Comparison of ENCODE assay signal across 23 cellular contexts in the genomic region with DNA sequence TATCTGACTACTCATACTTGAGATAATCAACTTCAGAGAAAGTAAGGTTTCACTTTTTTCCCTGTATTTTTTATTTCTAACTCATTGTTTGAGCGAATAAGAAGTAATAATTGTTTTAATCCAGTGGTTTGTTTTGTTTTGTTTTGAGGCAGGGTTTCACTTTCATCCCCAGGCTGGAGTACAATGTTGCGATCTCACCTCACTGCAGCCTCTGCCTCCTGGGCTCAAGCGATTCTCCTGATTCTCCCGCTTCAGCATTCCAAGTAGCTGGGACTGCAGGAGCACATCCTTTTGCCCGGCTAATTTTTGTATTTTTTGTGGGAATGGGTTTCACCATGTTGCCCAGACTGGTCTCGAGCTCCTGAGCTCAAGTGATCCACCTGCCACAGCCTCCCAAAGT. TPM values are rescaled to one million over a fixed set of nuclear protein-coding genes. Genes with fewer than 3 reads are reported as not detected.
DNase-seq lines count a peak whose midpoint lies in the region; ATAC-seq, FAIRE-seq and TF ChIP-seq lines count a peak whose summit lies in the region.
"Had no signal": no experiment of that assay in that cellular context is flagged by ENCODE, and none has a peak within 500 bp of the region (broad histone marks: within the 10 kb centered on the region; RNA-seq: fewer than 3 reads in every experiment).

No MANE protein-coding gene starts in this region.

- DNase-seq in activated T-cell treated with anti-CD3 and anti-CD28 coated beads, Interleukin-2, amount 50 U/mL, for 24 hours = no peak
- no peak for DNase-seq in activated T-cell treated with anti-CD3 and anti-CD28 coated beads, Interleukin-2, amount 50 U/mL, for 48 hours
- no peak for DNase-seq in GM12891 (ENCODE audit: insufficient read length, low spot score)
- DNase-seq in activated CD4-positive, alpha-beta memory T cell treated with anti-CD3 and anti-CD28 coated beads for 36 hours = no peak
- DNase-seq in naive thymus-derived CD8-positive, alpha-beta T cell = no peak
- no peak for DNase-seq in DMS153 treated with DMSO at 0.1 percent for 48 hours (lab: John Stamatoyannopoulos, UW; ENCODE audit: unreplicated experiment)
- DNase-seq in DMS79 treated with DMSO at 0.1 percent for 48 hours (lab: John Stamatoyannopoulos, UW) = no peak
- no peak for DNase-seq in Right ventricle myocardium inferior (ENCODE audit: missing footprints)
- DNase-seq: activated CD4-positive, alpha-beta T cell treated with anti-CD3 and anti-CD28 coated beads, Interleukin-2, amount 50 U/mL, for 48 hours; colonic mucosa; DMS153; endodermal cell; esophagus squamous epithelium; GDM1; hypothalamus; NCI-H1092 treated with DMSO at 0.1 percent for 48 hours; NCI-H2081; SHP77 treated with DMSO at 0.1 percent for 48 hours; stimulated activated CD8-positive, alpha-beta memory T cell treated with anti-CD3 and anti-CD28 coated beads, Interleukin-4, amount 100 ng/mL, for 48 hours had no signal

- POLR2A ChIA-PET in activated CD4-positive, alpha-beta memory T cell treated with anti-CD3 and anti-CD28 coated beads for 36 hours (lab: Charles Lee) = interaction anchor here (0.6 to 1.4 kb wide), 3 partner anchors 42 to 320 kb away, joined by 3 to 4 read pairs (median 4); no protein-coding TSS in a partner anchor
- POLR2A ChIA-PET in naive thymus-derived CD8-positive, alpha-beta T cell (lab: Charles Lee) = no interaction called here

- FAIRE-seq in GM12891 (lab: Jason Lieb, UNC) = peak; percentile 38
- FAIRE-seq: A549, HepG2, islet of Langerhans had no signal

- peaks cover 85% of the 10 kb centered on the region for H3K36me3 Mint-ChIP-seq in activated T-cell treated with anti-CD3 and anti-CD28 coated beads, Interleukin-2, amount 50 U/mL, for 24 hours (ENCODE audit: low read depth)
- H3K36me3 Mint-ChIP-seq in activated CD4-positive, alpha-beta memory T cell treated with anti-CD3 and anti-CD28 coated beads for 36 hours = peaks cover 47% of the 10 kb centered on the region
- H3K36me3 Mint-ChIP-seq in naive thymus-derived CD8-positive, alpha-beta T cell = peaks cover 6 to 82% (median 28%) of the 10 kb centered on the region in 3 donors

- intact Hi-C loops in activated CD4-positive, alpha-beta memory T cell treated with anti-CD3 and anti-CD28 coated beads for 36 hours (cut with micrococcal nuclease) = no loop called here
- intact Hi-C loops in Right ventricle myocardium inferior (cut with DNase I) = loop anchor here (10.0 kb wide), 1 partner anchor 174 kb away; no protein-coding TSS in a partner anchor

- CTCF ChIA-PET in activated CD4-positive, alpha-beta memory T cell treated with anti-CD3 and anti-CD28 coated beads for 36 hours (lab: Charles Lee) = interaction anchor here (1.0 kb wide), 1 partner anchor 87 kb away, joined by 3 read pairs; no protein-coding TSS in a partner anchor

- peak overlapping the region; percentile 37 for H3K27ac Mint-ChIP-seq in activated T-cell treated with anti-CD3 and anti-CD28 coated beads, Interleukin-2, amount 50 U/mL, for 24 hours
- peak overlapping the region; percentile 67 for H3K27ac Mint-ChIP-seq in activated CD4-positive, alpha-beta memory T cell treated with anti-CD3 and anti-CD28 coated beads for 36 hours
- peak overlapping the region in 9 of 10 donors; percentile 41 to 91 (median 65) for H3K27ac Mint-ChIP-seq in naive thymus-derived CD8-positive, alpha-beta T cell

- H3K27me3 Mint-ChIP-seq in activated T-cell treated with anti-CD3 and anti-CD28 coated beads, Interleukin-2, amount 50 U/mL, for 24 hours = no peaks in the 10 kb centered on the region
- no peaks in the 10 kb centered on the region for H3K27me3 Mint-ChIP-seq in activated CD4-positive, alpha-beta memory T cell treated with anti-CD3 and anti-CD28 coated beads for 36 hours
- no peaks in the 10 kb centered on the region for H3K27me3 Mint-ChIP-seq in naive thymus-derived CD8-positive, alpha-beta T cell

- no peak for ATAC-seq in naive thymus-derived CD8-positive, alpha-beta T cell
- no peak for ATAC-seq in Right ventricle myocardium inferior
- ATAC-seq: A549, gastroesophageal sphincter, HepG2 had no signal

- no peaks in the 10 kb centered on the region for H3K9me3 Mint-ChIP-seq in activated T-cell treated with anti-CD3 and anti-CD28 coated beads, Interleukin-2, amount 50 U/mL, for 24 hours
- H3K9me3 Mint-ChIP-seq in activated CD4-positive, alpha-beta memory T cell treated with anti-CD3 and anti-CD28 coated beads for 36 hours = no peaks in the 10 kb centered on the region
- no peaks in the 10 kb centered on the region for H3K9me3 Mint-ChIP-seq in naive thymus-derived CD8-positive, alpha-beta T cell
- H3K9me3 Mint-ChIP-seq: endodermal cell had no signal

- no peak for TF ChIP-seq POLR2A in GM12891 (IDR thresholded peaks at IDR 0.05; ENCODE audit: low read depth, low read length)

- H3K4me1 Mint-ChIP-seq in activated T-cell treated with anti-CD3 and anti-CD28 coated beads, Interleukin-2, amount 50 U/mL, for 24 hours (ENCODE audit: low read depth) = peaks cover 62% of the 10 kb centered on the region
- H3K4me1 Mint-ChIP-seq in activated CD4-positive, alpha-beta memory T cell treated with anti-CD3 and anti-CD28 coated beads for 36 hours (ENCODE audit: low read depth) = peaks cover 58% of the 10 kb centered on the region
- H3K4me1 Mint-ChIP-seq in naive thymus-derived CD8-positive, alpha-beta T cell = peaks cover 19 to 66% (median 52%) of the 10 kb centered on the region in 4 donors
- H3K4me1 Mint-ChIP-seq: endodermal cell had no signal

- no peak overlapping the region for H3K4me3 Mint-ChIP-seq in activated T-cell treated with anti-CD3 and anti-CD28 coated beads, Interleukin-2, amount 50 U/mL, for 24 hours
- no peak overlapping the region for H3K4me3 Mint-ChIP-seq in activated CD4-positive, alpha-beta memory T cell treated with anti-CD3 and anti-CD28 coated beads for 36 hours
- H3K4me3 Mint-ChIP-seq in naive thymus-derived CD8-positive, alpha-beta T cell = peak overlapping the region in 2 of 10 donors; percentile 42 to 44
- H3K4me3 Mint-ChIP-seq: endodermal cell had no signal

TF ChIP-seq in GM12891, 5 proteins besides CTCF, POLR2A, EP300 and RAD21:
- TF ChIP-seq POLR2AphosphoS5 (IDR thresholded peaks at IDR 0.05; ENCODE audit: low read depth, low read length) (no peak), POU2F2 (IDR thresholded peaks at IDR 0.05; ENCODE audit: low read depth, low read length) (no peak), PAX5 (IDR thresholded peaks at IDR 0.05; ENCODE audit: insufficient read depth, low read length, severe bottlenecking) (no peak), TAF1 (IDR thresholded peaks at IDR 0.05; ENCODE audit: low read depth, low read length) (no peak), SPI1 (IDR thresholded peaks at IDR 0.05; ENCODE audit: low read depth, low read length) (no peak)
TF ChIP-seq in GM12891: peak in this region for 0.

RNA-seq across cellular contexts. Expression of a gene that starts 8.6 kb away (rescaled TPM):
- 22.0 TPM for polyA plus RNA-seq in GM12891 (2012; ENCODE audit: low read depth, missing spikeins)
- total RNA-seq in activated CD4-positive, alpha-beta memory T cell treated with anti-CD3 and anti-CD28 coated beads for 36 hours = 10 to 100 TPM; 37.3 to 39.5 TPM
- total RNA-seq in naive thymus-derived CD8-positive, alpha-beta T cell = 10 to 100 TPM; 40.8 to 48.6 TPM
- 10 to 100 TPM; 29.0 to 34.3 (median 29.0) TPM for polyA plus RNA-seq in naive thymus-derived CD8-positive, alpha-beta T cell
- 23.9 TPM for total RNA-seq in Right ventricle myocardium inferior

RNA-seq across cellular contexts. Expression of a gene that starts 9.0 kb away (rescaled TPM):
- polyA plus RNA-seq in GM12891 (2012; ENCODE audit: low read depth, missing spikeins) = 12.1 TPM
- 10 to 100 TPM; 19.9 to 20.9 TPM for total RNA-seq in activated CD4-positive, alpha-beta memory T cell treated with anti-CD3 and anti-CD28 coated beads for 36 hours
- total RNA-seq in naive thymus-derived CD8-positive, alpha-beta T cell = 10 to 100 TPM; 20.0 to 20.3 TPM
- polyA plus RNA-seq in naive thymus-derived CD8-positive, alpha-beta T cell = 10 to 100 TPM; 11.6 to 12.2 (median 11.7) TPM
- total RNA-seq in Right ventricle myocardium inferior = 10.5 TPM
